9 cellular contexts compared by ENCODE assay signal in genomic region chr4:74364649-74365491, GRCh38. TPM values are rescaled to one million over a fixed set of nuclear protein-coding genes. Genes with fewer than 3 reads are reported as not detected.
DNase-seq lines count a peak whose midpoint lies in the region; ATAC-seq, FAIRE-seq and TF ChIP-seq lines count a peak whose summit lies in the region.
"Had no signal": no experiment of that assay in that cellular context is flagged by ENCODE, and none has a peak within 500 bp of the region (broad histone marks: within the 10 kb centered on the region; RNA-seq: fewer than 3 reads in every experiment).

A gene with protein sequence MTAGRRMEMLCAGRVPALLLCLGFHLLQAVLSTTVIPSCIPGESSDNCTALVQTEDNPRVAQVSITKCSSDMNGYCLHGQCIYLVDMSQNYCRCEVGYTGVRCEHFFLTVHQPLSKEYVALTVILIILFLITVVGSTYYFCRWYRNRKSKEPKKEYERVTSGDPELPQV (plus strand): TSS chr4:74365145. CDS start chr4:74365309, 164 bp downstream.

- dilution Hi-C loops in IMR-90 (cut with HindIII; ENCODE audit: low sequenced_read_pairs, unreplicated experiment), result no loop called here

- H2AK9ac ChIP-seq in IMR-90 (replicated peaks; ENCODE audit: low read depth, low read length, poor library complexity), result peak within 1 kb of the TSS; percentile 62

- peak within 1 kb of the TSS; percentile 3; the same call in 1 of the 2 replicates for H2BK20ac ChIP-seq in IMR-90 (ENCODE audit: low read depth, low read length)

- H3K4me2 ChIP-seq in IMR-90 (ENCODE audit: low read depth, low read length), result peak within 1 kb of the TSS; percentile 88
- peak within 1 kb of the TSS; percentile 15; the same call in 1 of the 2 replicates for H3K4me2 ChIP-seq in GM12878 (ENCODE audit: control insufficient read depth, insufficient read depth)

- H3K14ac ChIP-seq in IMR-90 (replicated peaks; ENCODE audit: low read depth, low read length), result 0 out of 2 replicates have a peak within 1 kb of the TSS, but pooled peaks have one; percentile 16

- 0% methylated on average over 14 of the region's 40 CpGs; no CpG with 5 or more reads in 1 of the 2 experiments for WGBS in IMR-90 (ENCODE audit: extremely low coverage in 2 of 2, insufficient read length in 1 of 2), 2 experiments
- 18% methylated on average over 31 of the region's 40 CpGs for WGBS in GM12878 (ENCODE audit: insufficient coverage, insufficient replicate concordance, low lambda C conversion rate, missing lambda C conversion rate)

- H3K18ac ChIP-seq in IMR-90 (ENCODE audit: low read depth, low read length), result no peak within 1 kb of the TSS

- H4K91ac ChIP-seq in IMR-90 (ENCODE audit: insufficient read depth, low read depth, low read length), result no peak within 1 kb of the TSS

- ATAC-seq in GM19463 (IDR thresholded peaks at IDR 0.05; ENCODE audit: unreplicated experiment) (peak; percentile 39), IMR-90 (ENCODE audit: low read depth) (peak; percentile 90), GM12878 (peak; percentile 73), GM18867 (IDR thresholded peaks at IDR 0.05; ENCODE audit: unreplicated experiment) (no peak)

- H3K9ac ChIP-seq in IMR-90 (ENCODE audit: low read depth, low read length), result 0 out of 2 replicates have a peak within 1 kb of the TSS, but pooled peaks have one; percentile 31
- H3K9ac ChIP-seq in GM12878 (ENCODE audit: control insufficient read depth, insufficient read depth, low read length), result no peak within 1 kb of the TSS
- no peak within 1 kb of the TSS; the same call in 1 of the 2 replicates for H3K9ac ChIP-seq in iPS-20b (ENCODE audit: low read depth, low read length)

- in situ Hi-C loops in IMR-90 (cut with MboI; ENCODE audit: low sequenced_read_pairs), result no loop called here
- in situ Hi-C loops in GM12878 (cut with MboI), result no loop called here

- H2AFZ ChIP-seq in IMR-90 (replicated peaks; ENCODE audit: low read length, poor library complexity) (peak within 1 kb of the TSS; percentile 93), GM12878 (ENCODE audit: control insufficient read depth, low read depth, low read length) (no peak within 1 kb of the TSS)

- no peak within 1 kb of the TSS for H2AK5ac ChIP-seq in IMR-90 (ENCODE audit: low read depth, low read length)

- no peak within 1 kb of the TSS for H2BK5ac ChIP-seq in IMR-90 (ENCODE audit: low read depth, low read length, poor library complexity, severe bottlenecking)

- BruUV-seq in IMR-90 (replicated peaks; lab: Mats Ljungman, UMichigan) (no TSS peak), GM12878 (replicated peaks; lab: Mats Ljungman, UMichigan) (no TSS peak)

- intact Hi-C loops in IMR-90 (cut with micrococcal nuclease) (no loop called here), GM12878 (cut with micrococcal nuclease; ENCODE audit: unreplicated experiment) (no loop called here)

- H3K79me2 ChIP-seq in GM12878 (ENCODE audit: control insufficient read depth, insufficient read depth, low read length), result no peaks in the 10 kb centered on the region

- no peak for FAIRE-seq in GM12878 (lab: Jason Lieb, UNC)

- H2BK120ac ChIP-seq in IMR-90 (ENCODE audit: low read depth, low read length), result 0 out of 2 replicates have a peak within 1 kb of the TSS, but pooled peaks have one; percentile 50

- H3K27ac ChIP-seq in IMR-90 (ENCODE audit: insufficient read depth, low read length) (no peak within 1 kb of the TSS; the same call in 1 of the 2 replicates), GM12878 (ENCODE audit: control insufficient read depth, insufficient read depth) (no peak within 1 kb of the TSS), iPS-20b (ENCODE audit: low read length) (no peak within 1 kb of the TSS), skin epidermis (peak within 1 kb of the TSS in 8 of 21 experiments; percentile 1 to 63 (median 23))
- H3K27ac ChIP-seq: HL-60 had no signal

- no peak for TF ChIP-seq RAD21 in IMR-90 (IDR thresholded peaks at IDR 0.05; ENCODE audit: low read length)
- TF ChIP-seq RAD21 in GM12878 (IDR thresholded peaks at IDR 0.05; ENCODE audit: insufficient read depth, low read depth, low read length), result no peak

- TF ChIP-seq POLR2A in IMR-90 (IDR thresholded peaks at IDR 0.05; ENCODE audit: low read depth, low read length) (no peak), GM12878 (IDR thresholded peaks at IDR 0.05; ENCODE audit: low read depth, low read length) (no peak)

- H3K4me1 ChIP-seq in IMR-90 (ENCODE audit: control insufficient read depth, insufficient read depth, low read length) (no peaks in the 10 kb centered on the region), GM12878 (ENCODE audit: control insufficient read depth, insufficient read depth, low read length) (no peaks in the 10 kb centered on the region; the same call in 1 of the 2 replicates), iPS-20b (ENCODE audit: insufficient read depth, low read length) (0 out of 2 replicates have a peak, but pooled peaks cover 4% of the 10 kb centered on the region)

- peak; percentile 61 for DNase-seq in CD1c-positive myeloid dendritic cell (ENCODE audit: extremely low spot score)
- peak; percentile 62 for DNase-seq in IMR-90
- DNase-seq in GM12878 (ENCODE audit: low read depth, low spot score), result no peak
- DNase-seq in NCI-H1048 (lab: John Stamatoyannopoulos, UW), result no peak

- H3K56ac ChIP-seq in IMR-90 (ENCODE audit: extremely low read depth, insufficient read depth, low read length), result no peak within 1 kb of the TSS

- no peaks in the 10 kb centered on the region for H3K9me1 ChIP-seq in IMR-90 (ENCODE audit: insufficient read depth, low read length)

- H3K79me1 ChIP-seq in IMR-90 (ENCODE audit: low read depth in 1 of 2, low read length in 2 of 2), result no peaks in the 10 kb centered on the region

- H2BK15ac ChIP-seq in IMR-90 (ENCODE audit: low read depth, low read length), result no peak within 1 kb of the TSS

- H3K27me3 ChIP-seq in IMR-90 (ENCODE audit: control insufficient read depth, insufficient read depth, low read length), result no peaks in the 10 kb centered on the region; the same call in 1 of the 2 replicates
- peaks cover 2 to 10% of the 10 kb centered on the region in 2 experiments; a peak in 3 of 4 replicates for H3K27me3 ChIP-seq in GM12878 (replicated peaks in 1 of 2; ENCODE audit: control insufficient read depth in 2 of 2, insufficient read depth in 2 of 2, low read length in 1 of 2)
- H3K27me3 ChIP-seq in iPS-20b (ENCODE audit: insufficient read depth, low read length), result peaks cover 35% of the 10 kb centered on the region

- SMC1A ChIA-PET in GM12878 (lab: Charles Lee; ENCODE audit: uncharacterized antibody, unreplicated experiment), result interaction anchor here (0.6 kb wide), 1 partner anchor 509 kb away, joined by 3 read pairs; no protein-coding TSS in a partner anchor

- H4K20me1 ChIP-seq in IMR-90 (ENCODE audit: insufficient read depth, low read length) (no peaks in the 10 kb centered on the region), GM12878 (ENCODE audit: control insufficient read depth, insufficient read depth) (no peaks in the 10 kb centered on the region)

- POLR2A ChIA-PET in IMR-90 (lab: Charles Lee; ENCODE audit: unreplicated experiment) (interaction anchor here (0.5 kb wide), 1 partner anchor 75 kb away, joined by 4 read pairs; no protein-coding TSS in a partner anchor), GM12878 (lab: Charles Lee) (no interaction called here)

- no peak within 1 kb of the TSS for H4K5ac ChIP-seq in IMR-90 (ENCODE audit: low read depth, low read length)

- no peaks in the 10 kb centered on the region for H3K9me3 ChIP-seq in IMR-90 (ENCODE audit: control insufficient read depth, insufficient read depth, low read length)
- H3K9me3 ChIP-seq in GM12878 (replicated peaks; ENCODE audit: control insufficient read depth, insufficient read depth, low read length), result no peaks in the 10 kb centered on the region
- no peaks in the 10 kb centered on the region for H3K9me3 ChIP-seq in iPS-20b (ENCODE audit: insufficient read depth, low read depth, low read length)

- 0 out of 2 replicates have a peak within 1 kb of the TSS, but pooled peaks have one; percentile 24 for H3K4ac ChIP-seq in IMR-90 (ENCODE audit: low read depth, low read length)

- no peak within 1 kb of the TSS for H3K23ac ChIP-seq in IMR-90 (ENCODE audit: low read depth, low read length)

- CTCF ChIA-PET in IMR-90 (lab: Yijun Ruan, JAX) (interaction anchor here (0.9 to 1.2 kb wide), 2 partner anchors 309 to 311 kb away, joined by 3 to 7 read pairs; no protein-coding TSS in a partner anchor), GM12878 (lab: Yijun Ruan, JAX) (interaction anchor here (1.0 kb wide), 1 partner anchor 260 kb away, joined by 3 read pairs; no protein-coding TSS in a partner anchor)

- peak within 1 kb of the TSS; percentile 3 to 27; a peak in 2 of 4 replicates for H4K8ac ChIP-seq in IMR-90 (ENCODE audit: low read depth in 2 of 2, low read length in 2 of 2)

- TF ChIP-seq EP300 in GM12878 (IDR thresholded peaks at IDR 0.05; ENCODE audit: borderline replicate concordance in 1 of 2, control insufficient read depth in 1 of 2, low read depth in 2 of 2, low read length in 2 of 2), result peak; percentile 34 to 54; a peak in 2 of 4 replicates

- peak within 1 kb of the TSS; percentile 41 for H3K4me3 ChIP-seq in IMR-90 (ENCODE audit: insufficient read depth, low read depth, low read length)
- no peak within 1 kb of the TSS for H3K4me3 ChIP-seq in GM12878
- H3K4me3 ChIP-seq in iPS-20b (ENCODE audit: low read length), result peak within 1 kb of the TSS; percentile 90
- peak within 1 kb of the TSS; percentile 11 to 35 (median 31) for H3K4me3 ChIP-seq in skin epidermis

- H3K36me3 ChIP-seq in IMR-90 (ENCODE audit: control insufficient read depth, insufficient read depth, low read length), result no peaks in the 10 kb centered on the region; the same call in 1 of the 2 replicates
- H3K36me3 ChIP-seq in GM12878 (ENCODE audit: control insufficient read depth in 2 of 2, insufficient read depth in 2 of 2, low read length in 1 of 2), result no peaks in the 10 kb centered on the region
- H3K36me3 ChIP-seq in iPS-20b (ENCODE audit: insufficient read depth, low read depth, low read length), result no peaks in the 10 kb centered on the region

- TF ChIP-seq CTCF in IMR-90 (conservative IDR thresholded peaks at IDR 0.05; ENCODE audit: low read depth, low read length) (no peak), GM12878 (IDR thresholded peaks at IDR 0.05 in 2 of 3, conservative IDR thresholded peaks at IDR 0.05 in 1 of 3; ENCODE audit: control insufficient read depth in 2 of 3, extremely low read depth in 1 of 3, insufficient read depth in 1 of 3, low read depth in 3 of 3, low read length in 3 of 3) (no peak)

- RAD21 ChIA-PET in GM12878 (lab: Charles Lee; ENCODE audit: unreplicated experiment), result interaction anchor here (1.0 kb wide), 1 partner anchor 45 kb away, joined by 3 read pairs; no protein-coding TSS in a partner anchor

RNA-seq across cellular contexts. Expression of the gene that starts here (rescaled TPM):
- total RNA-seq in IMR-90 (2012; rRNA removed) (0.36 and 1.1 TPM in 2 replicates), GM12878 (2014; rRNA removed) (not detected in 2 replicates), GM12878 (2014; rRNA removed; fragmentation: Illumina TruSeq; extraction: Trizol) (not detected in 2 replicates), GM12878 (2021) (0.05 TPM in 1 of 2 replicates, not detected in the other)
- polyA plus RNA-seq in IMR-90 (2012; rRNA removed) (0.14 and 0.26 TPM in 2 replicates), GM12878 (2011; rRNA removed) (not detected in 2 replicates), GM12878 (2014; fragmentation: Illumina TruSeq; extraction: Trizol) (not detected in 2 replicates), GM12878 (2014; fragmentation: Nextera tagmentation; extraction: Ambion mirVana) (not detected), GM12878 (2014; rRNA removed) (not detected in 2 replicates), GM12878 (2016; fragmentation: Nextera tagmentation; extraction: Ambion mirVana) (not detected)
- 0.07 and 0.21 TPM in 2 replicates for polyA plus RNA-seq in IMR-90 (2012; cell fraction: cytosol; rRNA removed)
- polyA plus RNA-seq in IMR-90 (2012; cell fraction: nucleus; rRNA removed; ENCODE audit: low replicate concordance), result 0.30 and 1.1 TPM in 2 replicates
- not detected in 2 replicates for total RNA-seq in GM12878 (2013; cell fraction: nucleolus; rRNA removed)
- polyA plus RNA-seq in GM12878 (2011; ENCODE audit: low read depth), result not detected
- not detected in 2 replicates for polyA plus RNA-seq in GM12878 (2011; cell fraction: cytosol; rRNA removed)
- polyA plus RNA-seq in GM12878 (2011; cell fraction: nucleus; rRNA removed), result not detected in 2 replicates
- 0.03 and 0.06 TPM in 2 replicates for polyA plus RNA-seq in GM12878 (2012)
- not detected in 2 replicates for polyA minus RNA-seq in GM12878 (2011; rRNA and poly(A)+ RNA removed)
- not detected in 2 replicates for polyA minus RNA-seq in GM12878 (2011; cell fraction: cytosol; rRNA and poly(A)+ RNA removed)
- not detected in 2 replicates for polyA minus RNA-seq in GM12878 (2011; cell fraction: nucleus; rRNA and poly(A)+ RNA removed)

Comparison
In these comparisons a context has a peak if more than half of its experiments do, and no peak if none do; other contexts are left out.
1. Peak in ATAC-seq and H3K4me2 ChIP-seq in GM12878; RNA of the gene not detected or under 1 TPM.
2. DNase-seq: peak in CD1c-positive myeloid dendritic cell (single experiment) and IMR-90 (single experiment); none in GM12878 (single experiment) and NCI-H1048 (single experiment).